18 cellular contexts compared by ENCODE assay signal in the genomic region with DNA sequence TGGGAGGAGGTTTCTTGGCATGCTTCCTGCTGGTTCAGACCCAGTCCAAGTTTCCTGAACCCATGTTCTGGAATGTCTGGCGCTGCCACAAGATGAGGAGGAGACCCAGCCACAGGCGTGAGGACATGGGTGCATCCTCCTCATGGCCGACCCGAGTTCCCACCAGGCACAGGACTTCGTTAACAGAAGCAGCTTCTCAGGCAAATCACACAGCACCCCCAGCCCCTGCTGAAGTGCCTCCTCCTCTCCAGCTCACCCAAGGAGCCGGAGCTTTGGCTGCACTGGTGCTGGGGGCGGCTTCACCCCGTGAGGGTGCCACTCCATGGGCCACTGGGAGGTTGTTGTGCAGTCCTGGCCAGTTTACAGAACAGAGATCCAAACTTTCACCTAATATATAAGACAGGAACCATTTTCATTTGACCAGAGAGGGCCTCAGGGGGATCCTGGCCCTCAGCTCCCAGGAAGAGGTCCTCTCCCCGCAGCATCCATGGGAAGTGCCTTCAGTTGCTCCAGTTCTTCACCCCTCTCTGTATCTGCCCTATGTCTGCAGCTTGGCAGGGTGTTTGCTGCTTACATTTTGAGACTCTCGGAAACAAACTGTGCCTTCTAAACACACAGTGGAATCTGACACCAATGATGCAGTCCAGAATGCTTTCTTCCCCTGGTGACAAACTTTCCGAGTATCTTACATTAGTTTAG. TPM values are rescaled to one million over a fixed set of nuclear protein-coding genes. Genes with fewer than 3 reads are reported as not detected.
DNase-seq lines count a peak whose midpoint lies in the region; ATAC-seq and TF ChIP-seq lines count a peak whose summit lies in the region.
"Had no signal": no experiment of that assay in that cellular context is flagged by ENCODE, and none has a peak within 500 bp of the region (broad histone marks: within the 10 kb centered on the region; RNA-seq: fewer than 3 reads in every experiment).

No MANE protein-coding gene starts in this region.

- TF ChIP-seq POLR2A in Peyer's patch (IDR thresholded peaks at IDR 0.05): no peak

- DNase-seq in Peyer's patch: peak in 1 of 3 donors; percentile 46
- peak; percentile 4 to 9 for DNase-seq in heart right ventricle
- peak; percentile 47 for DNase-seq in mucosa of gallbladder (ENCODE audit: low spot score)
- DNase-seq in tibial artery: peak; percentile 5 to 46
- no peak for DNase-seq in OCI-M2 (lab: John Stamatoyannopoulos, UW; ENCODE audit: unreplicated experiment)
- DNase-seq in KBM-7: no peak
- DNase-seq: activated CD8-positive, alpha-beta memory T cell treated with anti-CD3 and anti-CD28 coated beads for 24 hours; AML-193; amniotic stem cell; cerebellar nuclear complex; effector memory CD8-positive, alpha-beta T cell; NCI-H187; NCI-H345; RPMI8226; stimulated activated CD4-positive, alpha-beta T cell treated with anti-CD3 and anti-CD28 coated beads, Interleukin-12 subunit alpha, Interleukin-12 subunit beta, amount 100 ng/mL, for 4 hours; stimulated activated naive CD8-positive, alpha-beta T cell treated with anti-CD3 and anti-CD28 coated beads, Interleukin-15, Interleukin-2, amounts not matched to agents 100 U/mL and 50 U/mL, for 24 hours had no signal

- H3K27me3 ChIP-seq in Peyer's patch (no peaks in the 10 kb centered on the region), heart right ventricle (peaks cover 0 to under 1% (median 0%) of the 10 kb centered on the region in 7 donors), tibial artery (peaks cover 0 to 21% of the 10 kb centered on the region in 2 donors)

- 79 to 80% methylated on average over 11 of the region's 11 CpGs for WGBS in heart right ventricle, 2 donors

- TF ChIP-seq CTCF in Peyer's patch (IDR thresholded peaks at IDR 0.05) (no peak), heart right ventricle (IDR thresholded peaks at IDR 0.05) (no peak), tibial artery (IDR thresholded peaks at IDR 0.05) (no peak)

- no peak for ATAC-seq in heart right ventricle
- ATAC-seq in HG03025 (IDR thresholded peaks at IDR 0.05; ENCODE audit: low FRiP score, unreplicated experiment): no peak
- ATAC-seq: effector memory CD8-positive, alpha-beta T cell; stimulated activated naive CD8-positive, alpha-beta T cell treated with anti-CD3 and anti-CD28 coated beads, Interleukin-15, Interleukin-2, amounts not matched to agents 100 U/mL and 50 U/mL, for 24 hours had no signal

- H3K27ac ChIP-seq in Peyer's patch (peak overlapping the region; percentile 5 to 69 (median 44)), heart right ventricle (peak overlapping the region in 1 of 10 donors; percentile 8), tibial artery (no peak overlapping the region)

- peaks cover 0 to 2% (median 0%) of the 10 kb centered on the region in 4 donors for H3K4me1 ChIP-seq in Peyer's patch
- H3K4me1 ChIP-seq in heart right ventricle: peaks cover 0 to 40% (median 11%) of the 10 kb centered on the region in 9 donors
- peaks cover 0 to under 1% (median 0%) of the 10 kb centered on the region in 4 donors for H3K4me1 ChIP-seq in tibial artery

- no peaks in the 10 kb centered on the region for H3K9me3 ChIP-seq in Peyer's patch
- no peaks in the 10 kb centered on the region for H3K9me3 ChIP-seq in heart right ventricle
- no peaks in the 10 kb centered on the region for H3K9me3 ChIP-seq in tibial artery

- intact Hi-C loops in heart right ventricle (cut with DNase I) (loop anchor here in 1 of 10 donors (10.0 kb wide), 1 partner anchor 146 kb away; no protein-coding TSS in a partner anchor), tibial artery (cut with DNase I; ENCODE audit: low total_unique reads) (no loop called here)

- H3K36me3 ChIP-seq in Peyer's patch (no peaks in the 10 kb centered on the region), heart right ventricle (no peaks in the 10 kb centered on the region), tibial artery (no peaks in the 10 kb centered on the region)

- H3K4me3 ChIP-seq in Peyer's patch: no peak overlapping the region
- H3K4me3 ChIP-seq in heart right ventricle: no peak overlapping the region
- no peak overlapping the region for H3K4me3 ChIP-seq in tibial artery

- in situ Hi-C loops in KBM-7 (cut with MboI; ENCODE audit: low pct_unique_long_range_greater_than_20kb, low sequenced_read_pairs): no loop called here

RNA-seq across cellular contexts. Expression of a gene that starts 10.2 kb away (rescaled TPM):
- total RNA-seq in Peyer's patch: 1 to 10 TPM; 1.9 to 9.9 (median 3.5) TPM
- 1 to 10 TPM in 7 of 10 donors, under 1 TPM in 3; 0.31 to 4.5 (median 1.5) TPM for total RNA-seq in heart right ventricle
- polyA plus RNA-seq in heart right ventricle: 10 to 100 TPM in 1 of 2 donors, 1 to 10 TPM in 1; 5.3 to 12.7 TPM
- total RNA-seq in mucosa of gallbladder: 7.6 TPM
- total RNA-seq: myocyte had no signal

Comparison
In these comparisons a context has a peak if more than half of its experiments do, and no peak if none do; other contexts are left out.
1. DNase-seq: peak in heart right ventricle (2 of 2), mucosa of gallbladder (single experiment) and tibial artery (2 of 2); none in OCI-M2 (single experiment) and KBM-7 (single experiment).
2. H3K27ac ChIP-seq: peak in Peyer's patch (4 of 4); none in tibial artery (0 of 2).